Comparison of ENCODE assay signal across 8 cellular contexts in genomic region chr12:22046090-22046967, GRCh38. TPM values are rescaled to one million over a fixed set of nuclear protein-coding genes. Genes with fewer than 3 reads are reported as not detected.
A peak's percentile ranks its signal among the peaks of the same experiment; 100 is the strongest.
DNase-seq lines count a peak whose midpoint lies in the region; ATAC-seq and TF ChIP-seq lines count a peak whose summit lies in the region.

Gene CMAS (plus strand): TSS chr12:22046218. CDS start chr12:22046304, 86 bp downstream.

- H3K27ac Mint-ChIP-seq in nephron progenitor cell: peak within 1 kb of the TSS; percentile 68
- H3K27ac Mint-ChIP-seq in stimulated activated naive CD8-positive, alpha-beta T cell treated with anti-CD3 and anti-CD28 coated beads, Interleukin-15, amount 100 ng/mL, for 72 hours: peak within 1 kb of the TSS; percentile 93 to 98

- DNase-seq in DND-41 (peak; percentile 89), RPMI8226 (peak; percentile 79), fibroblast of the aortic adventitia (ENCODE audit: low read depth) (peak; percentile 58), nephron progenitor cell (peak; percentile 85)
- DNase-seq in Jurkat, Clone E6-1 (ENCODE audit: low read depth, low spot score): peak; percentile 60
- peak; percentile 66 for DNase-seq in activated T-helper 9 cell treated with anti-CD3 and anti-CD28 coated beads, Interleukin-2, amount 50 U/mL, for 16 hours (ENCODE audit: low read depth)
- peak; percentile 65 to 76 for DNase-seq in stimulated activated naive CD8-positive, alpha-beta T cell treated with anti-CD3 and anti-CD28 coated beads, Interleukin-15, amount 100 ng/mL, for 72 hours

- no peak for TF ChIP-seq CTCF in DND-41 (IDR thresholded peaks at IDR 0.05; ENCODE audit: borderline replicate concordance, extremely low read depth, low read length, poor library complexity, severe bottlenecking)
- TF ChIP-seq CTCF in fibroblast of the aortic adventitia (IDR thresholded peaks at IDR 0.05; ENCODE audit: insufficient read depth, low read length): no peak
- TF ChIP-seq CTCF in nephron progenitor cell (IDR thresholded peaks at IDR 0.05): no peak

- H3K4me1 ChIP-seq in DND-41 (ENCODE audit: insufficient read depth, low read length): peaks cover 25% of the 10 kb centered on the region

- H4K20me1 ChIP-seq in DND-41 (ENCODE audit: insufficient read depth, low read length): no peaks in the 10 kb centered on the region

- peak within 1 kb of the TSS; percentile 68 for H3K27ac ChIP-seq in DND-41 (ENCODE audit: low read length)

- H3K9ac ChIP-seq in DND-41 (ENCODE audit: low read depth, low read length): peak within 1 kb of the TSS; percentile 85

- no peaks in the 10 kb centered on the region for H3K9me3 Mint-ChIP-seq in nephron progenitor cell
- no peaks in the 10 kb centered on the region for H3K9me3 Mint-ChIP-seq in stimulated activated naive CD8-positive, alpha-beta T cell treated with anti-CD3 and anti-CD28 coated beads, Interleukin-15, amount 100 ng/mL, for 72 hours

- ATAC-seq in DND-41 (ENCODE audit: insufficient read depth, low read depth) (peak; percentile 91), GM21717 (IDR thresholded peaks at IDR 0.05; ENCODE audit: unreplicated experiment) (peak; percentile 92)
- peak; percentile 88 for ATAC-seq in stimulated activated naive CD8-positive, alpha-beta T cell treated with anti-CD3 and anti-CD28 coated beads, Interleukin-15, amount 100 ng/mL, for 72 hours

- H3K4me1 Mint-ChIP-seq in nephron progenitor cell: peaks cover 35% of the 10 kb centered on the region
- peaks cover 47% of the 10 kb centered on the region for H3K4me1 Mint-ChIP-seq in stimulated activated naive CD8-positive, alpha-beta T cell treated with anti-CD3 and anti-CD28 coated beads, Interleukin-15, amount 100 ng/mL, for 72 hours

- H3K4me2 ChIP-seq in DND-41 (ENCODE audit: insufficient read depth, low read length): peak within 1 kb of the TSS; percentile 69

- peak within 1 kb of the TSS; percentile 45 to 71; a peak in 3 of 4 replicates for H3K4me3 ChIP-seq in DND-41 (ENCODE audit: low read depth in 1 of 2, low read length in 2 of 2)
- peak within 1 kb of the TSS; percentile 79 for H3K4me3 ChIP-seq in Jurkat, Clone E6-1 (ENCODE audit: low read length)
- peak within 1 kb of the TSS; percentile 89 for H3K4me3 ChIP-seq in fibroblast of the aortic adventitia (ENCODE audit: low read depth, low read length)

- no peaks in the 10 kb centered on the region for H3K9me3 ChIP-seq in DND-41 (ENCODE audit: insufficient read depth, low read length, severe bottlenecking)

- peaks cover 11% of the 10 kb centered on the region; the same call in 1 of the 2 replicates for H3K36me3 ChIP-seq in DND-41 (ENCODE audit: insufficient read depth, low read length)

- H3K4me3 Mint-ChIP-seq in nephron progenitor cell: peak within 1 kb of the TSS; percentile 96
- H3K4me3 Mint-ChIP-seq in stimulated activated naive CD8-positive, alpha-beta T cell treated with anti-CD3 and anti-CD28 coated beads, Interleukin-15, amount 100 ng/mL, for 72 hours: peak within 1 kb of the TSS; percentile 95 to 97

- H3K36me3 Mint-ChIP-seq in nephron progenitor cell (ENCODE audit: low read depth): peaks cover 18% of the 10 kb centered on the region

- H3K27me3 ChIP-seq in DND-41 (ENCODE audit: insufficient read depth, low read length, poor library complexity): no peaks in the 10 kb centered on the region

- H3K27me3 Mint-ChIP-seq in nephron progenitor cell (ENCODE audit: low read depth, poor library complexity): no peaks in the 10 kb centered on the region
- no peaks in the 10 kb centered on the region for H3K27me3 Mint-ChIP-seq in stimulated activated naive CD8-positive, alpha-beta T cell treated with anti-CD3 and anti-CD28 coated beads, Interleukin-15, amount 100 ng/mL, for 72 hours

- H3K79me2 ChIP-seq in DND-41 (ENCODE audit: insufficient read depth, low read length): peaks cover 34% of the 10 kb centered on the region

- peak within 1 kb of the TSS; percentile 73 for H2AFZ ChIP-seq in DND-41 (ENCODE audit: low read depth, low read length)

RNA-seq across cellular contexts. Expression of gene CMAS, which starts in this region (rescaled TPM):
- 58.7 TPM for polyA plus RNA-seq in Jurkat, Clone E6-1 (2012; ENCODE audit: insufficient read depth, insufficient read length)
- 25.0 and 159 TPM in 2 replicates for total RNA-seq in fibroblast of the aortic adventitia (ENCODE audit: low replicate concordance)

Comparison
In these comparisons a context has a peak if more than half of its experiments do, and no peak if none do; other contexts are left out.
1. Peak in every context shown above with its lines: DNase-seq, ATAC-seq, H3K4me3 ChIP-seq and H3K27ac ChIP-seq.